In genomic region chr2:196233808-196234501, GRCh38 we compare ENCODE assay signal across 8 cellular contexts.
DNase-seq lines count a peak whose midpoint lies in the region; ATAC-seq, FAIRE-seq and TF ChIP-seq lines count a peak whose summit lies in the region.

No MANE protein-coding gene starts in this region.

- no peak for TF ChIP-seq RAD21 in K562 (CRISPR knock-in tag; conservative IDR thresholded peaks at IDR 0.05 in 1 of 2, IDR thresholded peaks at IDR 0.05 in 1 of 2)

- no peak for TF ChIP-seq POLR2A in K562 (conservative IDR thresholded peaks at IDR 0.05)
- no peak for TF ChIP-seq POLR2A in prostate gland (IDR thresholded peaks at IDR 0.05)

- no TSS peak for BruUV-seq in K562 (replicated peaks; lab: Mats Ljungman, UMichigan)

- H3K36me3 ChIP-seq in CD4-positive, alpha-beta memory T cell (ENCODE audit: insufficient read depth, low read length) = no peaks in the 10 kb centered on the region
- H3K36me3 ChIP-seq in K562 (ENCODE audit: control insufficient read depth, insufficient read depth, low read length) (no peaks in the 10 kb centered on the region), prostate gland (no peaks in the 10 kb centered on the region)

- in situ Hi-C loops in K562 (cut with MboI) = no loop called here

- H3K27ac Mint-ChIP-seq in CD4-positive, alpha-beta memory T cell = peak overlapping the region; percentile 83 to 94 (median 93)

- peak; percentile 73 for FAIRE-seq in K562 (lab: Jason Lieb, UNC)

- no peaks in the 10 kb centered on the region for H3K9me3 ChIP-seq in CD4-positive, alpha-beta memory T cell (ENCODE audit: control insufficient read depth in 1 of 2, low read length in 2 of 2)
- no peaks in the 10 kb centered on the region; the same call in 1 of the 2 replicates for H3K9me3 ChIP-seq in K562 (replicated peaks; ENCODE audit: control insufficient read depth, insufficient read depth, low read depth, low read length)
- H3K9me3 ChIP-seq in prostate gland = no peaks in the 10 kb centered on the region

- ATAC-seq in GM21367 (IDR thresholded peaks at IDR 0.05; ENCODE audit: unreplicated experiment) (peak; percentile 66), K562 (peak; percentile 61)

- no peaks in the 10 kb centered on the region for H3K79me2 ChIP-seq in K562 (ENCODE audit: control insufficient read depth, insufficient read depth, low read length)

- intact Hi-C loops in CD4-positive, alpha-beta memory T cell (cut with micrococcal nuclease) = no loop called here
- intact Hi-C loops in K562 (cut with micrococcal nuclease) = no loop called here
- intact Hi-C loops in prostate gland (cut with DNase I) = no loop called here

- H3K4me1 ChIP-seq in CD4-positive, alpha-beta memory T cell (ENCODE audit: insufficient read depth, low read length) = peaks cover 96% of the 10 kb centered on the region
- H3K4me1 ChIP-seq in K562 (replicated peaks in 1 of 2; ENCODE audit: control insufficient read depth in 2 of 2, insufficient read depth in 2 of 2, low read length in 2 of 2) = peaks cover 0 to 20% of the 10 kb centered on the region in 2 experiments
- peaks cover 10% of the 10 kb centered on the region for H3K4me1 ChIP-seq in prostate gland (replicated peaks)

- no peaks in the 10 kb centered on the region for H3K27me3 ChIP-seq in CD4-positive, alpha-beta memory T cell (ENCODE audit: insufficient read depth, low read length)
- H3K27me3 ChIP-seq in HL-60 (ENCODE audit: insufficient read depth, poor library complexity, severe bottlenecking) (no peaks in the 10 kb centered on the region), K562 (ENCODE audit: control insufficient read depth in 2 of 2, insufficient read depth in 2 of 2, low read length in 2 of 2) (no peaks in the 10 kb centered on the region), prostate gland (replicated peaks; ENCODE audit: insufficient read depth) (no peaks in the 10 kb centered on the region)

- TF ChIP-seq CTCF in HL-60 (IDR thresholded peaks at IDR 0.05; ENCODE audit: insufficient read depth, low read length) = no peak
- no peak for TF ChIP-seq CTCF in K562 (IDR thresholded peaks at IDR 0.05 in 2 of 3, conservative IDR thresholded peaks at IDR 0.05 in 1 of 3; ENCODE audit: insufficient read depth in 2 of 3, low read depth in 1 of 3, low read length in 3 of 3)
- TF ChIP-seq CTCF in prostate gland (IDR thresholded peaks at IDR 0.05) = no peak
- TF ChIP-seq CTCF in RWPE1 (conservative IDR thresholded peaks at IDR 0.05; ENCODE audit: low read depth) = no peak

- peak overlapping the region; percentile 15 for H3K27ac ChIP-seq in CD4-positive, alpha-beta memory T cell (ENCODE audit: low read depth, low read length)
- peak overlapping the region; percentile 35 for H3K27ac ChIP-seq in HL-60 (replicated peaks)
- H3K27ac ChIP-seq in K562 (ENCODE audit: extremely low read depth, low read depth, low read length) = peak overlapping the region; percentile 23; the same call in 2 of the 3 replicates
- peak overlapping the region; percentile 43 to 71 for H3K27ac ChIP-seq in prostate gland
- H3K27ac ChIP-seq in RWPE1 = no peak overlapping the region

- peaks cover 0 to 3% of the 10 kb centered on the region in 2 donors for H3K36me3 Mint-ChIP-seq in CD4-positive, alpha-beta memory T cell

- H3K4me3 ChIP-seq in CD4-positive, alpha-beta memory T cell (ENCODE audit: low read length in 2 of 2) = no peak overlapping the region
- H3K4me3 ChIP-seq in HL-60 (replicated peaks; ENCODE audit: insufficient read depth, low read length) (no peak overlapping the region), K562 (no peak overlapping the region), prostate gland (no peak overlapping the region)

- CTCF ChIA-PET in CD4-positive, alpha-beta memory T cell (lab: Charles Lee; ENCODE audit: partially characterized antibody) = interaction anchor here (1.0 to 6.3 kb wide), 15 partner anchors 14 to 165 kb away, joined by 3 to 38 read pairs (median 7); partner anchors contain the start of genes DNAH7 and STK17B
- CTCF ChIA-PET in K562 (lab: Yijun Ruan, JAX; ENCODE audit: low intra/inter-chr PET ratio) = no interaction called here
- CTCF ChIA-PET in RWPE1 (lab: Yijun Ruan, JAX) = no interaction called here

- POLR2A ChIA-PET in CD4-positive, alpha-beta memory T cell (lab: Charles Lee; ENCODE audit: partially characterized antibody) = interaction anchor here (0.7 to 9.3 kb wide), 16 partner anchors 10 to 126 kb away, joined by 3 to 113 read pairs (median 18); partner anchors contain the start of gene STK17B
- POLR2A ChIA-PET in K562 (lab: Yijun Ruan, JAX) = no interaction called here
- POLR2A ChIA-PET in RWPE1 (lab: Yijun Ruan, JAX; ENCODE audit: low non-redundant PET) = interaction anchor here (1.6 kb wide), 1 partner anchor 63 kb away, joined by 7 read pairs; no protein-coding TSS in a partner anchor

- H3K4me2 ChIP-seq in K562 (ENCODE audit: insufficient read depth, low read length) = peak overlapping the region; percentile 33; the same call in 1 of the 2 replicates

- no peak for TF ChIP-seq EP300 in K562 (IDR thresholded peaks at IDR 0.05; ENCODE audit: low read length)

- peak overlapping the region; percentile 51 for H2AFZ ChIP-seq in K562 (ENCODE audit: low read depth, low read length)

- no peak overlapping the region for H3K9ac ChIP-seq in K562 (ENCODE audit: insufficient read depth in 1 of 2, low read depth in 2 of 2, low read length in 2 of 2)

- H4K20me1 ChIP-seq in K562 (replicated peaks; ENCODE audit: control insufficient read depth, insufficient read depth, low read length) = no peaks in the 10 kb centered on the region

- no peaks in the 10 kb centered on the region for H3K27me3 Mint-ChIP-seq in CD4-positive, alpha-beta memory T cell

- DNase-seq in CD4-positive, alpha-beta memory T cell = peak in 4 of 5 donors; percentile 31 to 50 (median 39)
- DNase-seq in HL-60 (ENCODE audit: low read depth in 1 of 2, low spot score in 1 of 2) (peak in 1 of 2 experiments; percentile 23), K562 (ENCODE audit: extremely low read depth in 1 of 4, low spot score in 3 of 4) (no peak), prostate gland (ENCODE audit: low spot score) (no peak), amniotic stem cell (lab: John Stamatoyannopoulos, UW) (no peak), RWPE1 (ENCODE audit: low spot score) (no peak)
- DNase-seq in stimulated activated CD4-positive, alpha-beta T cell treated with anti-CD3 and anti-CD28 coated beads, Interleukin-2, amount 100 ng/mL, for 24 hours = no peak

- peak overlapping the region in 7 of 8 donors; percentile 25 to 57 (median 41) for H3K4me3 Mint-ChIP-seq in CD4-positive, alpha-beta memory T cell

- no peaks in the 10 kb centered on the region for H3K9me3 Mint-ChIP-seq in CD4-positive, alpha-beta memory T cell

- 19% methylated on average over 3 of the region's 4 CpGs for WGBS in K562 (ENCODE audit: insufficient coverage, low coverage, missing lambda C conversion rate)
- 84% methylated on average over 4 of the region's 4 CpGs for WGBS in prostate gland

- no peaks in the 10 kb centered on the region for H3K9me1 ChIP-seq in K562 (ENCODE audit: control insufficient read depth, insufficient read depth, low read length)

- peaks cover 66 to 97% (median 79%) of the 10 kb centered on the region in 4 donors for H3K4me1 Mint-ChIP-seq in CD4-positive, alpha-beta memory T cell

TF ChIP-seq in K562, 482 proteins besides CTCF, POLR2A, EP300 and RAD21 (continues in another document):
- TF ChIP-seq PBX2 (CRISPR knock-in tag; IDR thresholded peaks at IDR 0.05; ENCODE audit: low read depth) (no peak), PBX2 (tag; conservative IDR thresholded peaks at IDR 0.05; ENCODE audit: low read depth) (peak; percentile 81), DMBX1 (CRISPR knock-in tag; IDR thresholded peaks at IDR 0.05; ENCODE audit: borderline replicate concordance) (no peak), SRSF3 (IDR thresholded peaks at IDR 0.05; ENCODE audit: insufficient read depth, low read length) (no peak), CC2D1A (IDR thresholded peaks at IDR 0.05) (no peak), ZFP91 (CRISPR knock-in tag; IDR thresholded peaks at IDR 0.05) (peak; percentile 69; the same call in 1 of the 2 replicates), LEF1 (IDR thresholded peaks at IDR 0.05) (no peak), MED1 (CRISPR knock-in tag; IDR thresholded peaks at IDR 0.05; ENCODE audit: borderline replicate concordance) (no peak), SNAPC5 (CRISPR knock-in tag; IDR thresholded peaks at IDR 0.05) (no peak), TCF3 (CRISPR knock-in tag; IDR thresholded peaks at IDR 0.05) (no peak), E2F3 (CRISPR knock-in tag; IDR thresholded peaks at IDR 0.05) (no peak)

Comparison
In these comparisons a context has a peak if more than half of its experiments do, and no peak if none do; other contexts are left out.
1. DNase-seq: peak in CD4-positive, alpha-beta memory T cell (4 of 5); none in K562 (0 of 4), prostate gland (single experiment), stimulated activated CD4-positive, alpha-beta T cell treated with anti-CD3 and anti-CD28 coated beads, Interleukin-2, amount 100 ng/mL, for 24 hours (0 of 2), amniotic stem cell (single experiment) and RWPE1 (single experiment).